ENCODE assay signal across 1 cellular context in genomic region chr7:134694767-134695166, GRCh38.
TF ChIP-seq lines count a peak whose summit lies in the region.

No MANE protein-coding gene starts in this region.

TF ChIP-seq in K562, 482 proteins besides CTCF, POLR2A, EP300 and RAD21:
- TF ChIP-seq KDM1A (IDR thresholded peaks at IDR 0.05), result peak; percentile 47 to 73
- 0 out of 4 replicates have a peak, but pooled peaks of 1 of the 2 experiments have one; percentile 35 for TF ChIP-seq RCOR1 (IDR thresholded peaks at IDR 0.05; ENCODE audit: borderline replicate concordance in 1 of 2, low read depth in 2 of 2, low read length in 2 of 2)
- TF ChIP-seq BCOR (IDR thresholded peaks at IDR 0.05), result peak; percentile 67
- 0 out of 3 replicates have a peak, but pooled peaks of 1 of the 2 experiments have one; percentile 23 for TF ChIP-seq CBX3 (IDR thresholded peaks at IDR 0.05; ENCODE audit: borderline replicate concordance in 1 of 2, low read length in 2 of 2)
- TF ChIP-seq ATF2 (CRISPR knock-in tag; IDR thresholded peaks at IDR 0.05), result no peak
- peak; percentile 89 for TF ChIP-seq RBM25 (IDR thresholded peaks at IDR 0.05; ENCODE audit: low read depth, low read length, severe bottlenecking)
- peak; percentile 73 for TF ChIP-seq ADNP (tag; IDR thresholded peaks at IDR 0.05)
- TF ChIP-seq PTBP1 (IDR thresholded peaks at IDR 0.05; ENCODE audit: low read depth, low read length), result no peak
- no peak for TF ChIP-seq BHLHE40 (IDR thresholded peaks at IDR 0.05; ENCODE audit: low read length)
